In genomic region chr2:53233759-53234547, GRCh38 we compare ENCODE assay signal across 23 cellular contexts.
A peak's percentile ranks its signal among the peaks of the same experiment; 100 is the strongest.
DNase-seq lines count a peak whose midpoint lies in the region; ATAC-seq and TF ChIP-seq lines count a peak whose summit lies in the region.
"Had no signal": no experiment of that assay in that cellular context is flagged by ENCODE, and none has a peak within 500 bp of the region (broad histone marks: within the 10 kb centered on the region; RNA-seq: fewer than 3 reads in every experiment).

No MANE protein-coding gene starts in this region.

- TF ChIP-seq POLR2A in esophagus muscularis mucosa (IDR thresholded peaks at IDR 0.05; ENCODE audit: low read depth): no peak

- H3K27me3 ChIP-seq in esophagus muscularis mucosa: no peaks in the 10 kb centered on the region
- H3K27me3 ChIP-seq: colonic mucosa, hepatocyte had no signal

- no peaks in the 10 kb centered on the region for H3K9me3 ChIP-seq in mucosa of descending colon
- no peaks in the 10 kb centered on the region for H3K9me3 ChIP-seq in esophagus muscularis mucosa
- H3K9me3 ChIP-seq: colonic mucosa had no signal

- WGBS in esophagus muscularis mucosa: 83% methylated on average over 4 of the region's 4 CpGs

- no peak overlapping the region for H3K27ac ChIP-seq in esophagus muscularis mucosa (replicated peaks in 1 of 4)
- H3K27ac ChIP-seq: 22Rv1, colonic mucosa, hepatocyte, skin epidermis had no signal

- DNase-seq in DMS 273 (lab: John Stamatoyannopoulos, UW; ENCODE audit: unreplicated experiment): peak; percentile 42
- no peak for DNase-seq in DMS 273 treated with DMSO at 0.1 percent for 48 hours (lab: John Stamatoyannopoulos, UW)
- DNase-seq in DMS79 treated with DMSO at 0.1 percent for 48 hours (lab: John Stamatoyannopoulos, UW): peak; percentile 69
- DNase-seq in NCI-H2171 treated with DMSO at 0.1 percent for 48 hours (lab: John Stamatoyannopoulos, UW): peak; percentile 81
- no peak for DNase-seq in mucosa of descending colon
- DNase-seq in esophagus muscularis mucosa (ENCODE audit: extremely low spot score): no peak
- no peak for DNase-seq in HT-29 (ENCODE audit: low spot score)
- no peak for DNase-seq in RPMI8226
- DNase-seq: activated naive CD4-positive, alpha-beta T cell treated with anti-CD3 and anti-CD28 coated beads for 36 hours; amniotic stem cell; CD4-positive, alpha-beta T cell; effector memory CD8-positive, alpha-beta T cell; GDM1; KBM-7; left ventricle myocardium superior; MM.1S; NCI-H1930; trophoblast cell had no signal

- intact Hi-C loops in mucosa of descending colon (cut with DNase I, micrococcal nuclease): no loop called here
- intact Hi-C loops in esophagus muscularis mucosa (cut with DNase I): no loop called here

- ATAC-seq in mucosa of descending colon: peak; percentile 7
- ATAC-seq: effector memory CD8-positive, alpha-beta T cell; esophagus mucosa; left ventricle myocardium superior had no signal

- no peak for TF ChIP-seq CTCF in mucosa of descending colon (IDR thresholded peaks at IDR 0.05)
- TF ChIP-seq CTCF in esophagus muscularis mucosa (IDR thresholded peaks at IDR 0.05): no peak

- TF ChIP-seq EP300 in esophagus muscularis mucosa (IDR thresholded peaks at IDR 0.05): no peak

- H3K4me3 ChIP-seq in mucosa of descending colon (no peak overlapping the region), esophagus muscularis mucosa (no peak overlapping the region)
- H3K4me3 ChIP-seq: colonic mucosa, hepatocyte, skin epidermis had no signal

- H3K4me1 ChIP-seq in mucosa of descending colon (ENCODE audit: low read depth) (peaks cover 9% of the 10 kb centered on the region), esophagus muscularis mucosa (no peaks in the 10 kb centered on the region)

- H3K36me3 ChIP-seq in mucosa of descending colon (ENCODE audit: low read depth) (no peaks in the 10 kb centered on the region), esophagus muscularis mucosa (no peaks in the 10 kb centered on the region)
- H3K36me3 ChIP-seq: colonic mucosa had no signal

Comparison
In these comparisons a context has a peak if more than half of its experiments do, and no peak if none do; other contexts are left out.
1. DNase-seq: peak in DMS 273 (single experiment), DMS79 treated with DMSO at 0.1 percent for 48 hours (single experiment) and NCI-H2171 treated with DMSO at 0.1 percent for 48 hours (single experiment); none in DMS 273 treated with DMSO at 0.1 percent for 48 hours (single experiment), mucosa of descending colon (0 of 3), esophagus muscularis mucosa (single experiment), HT-29 (single experiment) and RPMI8226 (single experiment).